8 cellular contexts compared by ENCODE assay signal in the genomic region with DNA sequence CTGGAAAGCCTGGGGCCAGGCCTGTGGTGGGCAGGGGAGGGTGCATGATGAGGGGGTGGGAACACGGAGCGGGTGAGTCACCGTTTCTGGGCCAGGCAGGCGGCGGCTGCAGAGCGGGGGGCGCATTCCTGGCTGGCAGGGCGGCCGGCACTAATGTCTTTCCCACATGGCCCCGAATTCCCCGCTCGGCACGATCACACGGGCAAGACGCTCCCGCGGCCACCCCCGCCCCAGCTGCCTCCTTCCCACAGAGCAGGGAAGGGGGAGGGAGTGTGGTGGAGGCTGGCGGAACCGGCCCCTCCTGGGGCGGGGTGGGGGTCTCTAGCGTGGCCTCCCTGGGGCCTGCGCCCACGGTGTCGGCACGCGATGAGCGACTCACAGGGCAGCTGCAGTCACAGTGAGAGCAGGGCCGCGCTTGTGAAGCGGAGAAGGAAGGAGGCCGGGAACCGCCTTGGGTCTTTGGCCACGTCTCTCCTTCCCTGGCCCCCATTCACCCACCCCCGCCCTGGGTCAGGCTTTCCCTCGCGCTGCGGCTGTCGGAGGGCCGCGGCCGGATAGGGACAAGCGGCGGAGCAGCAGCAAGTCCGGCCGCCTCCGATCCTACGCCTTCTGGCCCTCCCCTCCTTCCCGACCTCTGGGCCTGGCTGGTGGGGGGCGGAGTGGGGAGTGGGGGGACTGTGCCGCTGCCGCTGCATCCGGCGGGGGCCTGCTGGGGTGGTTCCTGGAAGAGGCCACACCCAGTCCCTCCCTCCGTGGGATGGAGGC. TPM values are rescaled to one million over a fixed set of nuclear protein-coding genes. Genes with fewer than 3 reads are reported as not detected.
A peak's percentile ranks its signal among the peaks of the same experiment; 100 is the strongest.
DNase-seq lines count a peak whose midpoint lies in the region; ATAC-seq, FAIRE-seq and TF ChIP-seq lines count a peak whose summit lies in the region.

No MANE protein-coding gene starts in this region.

- POLR2A ChIA-PET in Caco-2 (lab: Charles Lee): interaction anchor here (0.7 to 1.7 kb wide), 3 partner anchors 10 to 49 kb away, joined by 3 to 12 read pairs (median 4); a partner anchor contains a TSS

- peaks cover 37% of the 10 kb centered on the region for H3K36me3 Mint-ChIP-seq in Caco-2 (ENCODE audit: insufficient read depth, unreplicated experiment)
- H3K36me3 Mint-ChIP-seq in activated T-cell treated with anti-CD3 and anti-CD28 coated beads, Interleukin-2, amount 50 U/mL, for 4 hours (ENCODE audit: insufficient read depth): no peaks in the 10 kb centered on the region

- H3K4me1 ChIP-seq in Caco-2 (peaks cover 64% of the 10 kb centered on the region), neuron (ENCODE audit: insufficient read depth, low read length) (peaks cover 55% of the 10 kb centered on the region)

- H3K27me3 Mint-ChIP-seq in Caco-2 (ENCODE audit: insufficient read depth, unreplicated experiment): no peaks in the 10 kb centered on the region
- peaks cover 24% of the 10 kb centered on the region for H3K27me3 Mint-ChIP-seq in activated T-cell treated with anti-CD3 and anti-CD28 coated beads, Interleukin-2, amount 50 U/mL, for 4 hours (ENCODE audit: low read depth)

- peak overlapping the region; percentile 73 for H3K4me3 Mint-ChIP-seq in Caco-2 (ENCODE audit: unreplicated experiment)
- H3K4me3 Mint-ChIP-seq in activated T-cell treated with anti-CD3 and anti-CD28 coated beads, Interleukin-2, amount 50 U/mL, for 4 hours: peak overlapping the region; percentile 59

- intact Hi-C loops in Caco-2 (cut with micrococcal nuclease; ENCODE audit: unreplicated experiment): loop anchor here (1.0 kb wide), 1 partner anchor 14 kb away; no protein-coding TSS in a partner anchor

- CTCF ChIA-PET in Caco-2 (lab: Charles Lee): interaction anchor here (0.7 to 0.9 kb wide), 2 partner anchors 63 to 65 kb away, joined by 3 to 5 read pairs; no protein-coding TSS in a partner anchor

- ATAC-seq in activated T-cell treated with anti-CD3 and anti-CD28 coated beads, Interleukin-2, amount 50 U/mL, for 4 hours: peak; percentile 49 to 57
- no peak for ATAC-seq in GM18520 (IDR thresholded peaks at IDR 0.05; ENCODE audit: unreplicated experiment)

- H3K36me3 ChIP-seq in Caco-2 (ENCODE audit: control insufficient read depth, insufficient read depth, low read length): no peaks in the 10 kb centered on the region
- H3K36me3 ChIP-seq in neuron (ENCODE audit: insufficient read depth, low read length): no peaks in the 10 kb centered on the region

- peak overlapping the region; percentile 85 for H3K27ac Mint-ChIP-seq in Caco-2 (ENCODE audit: unreplicated experiment)

- peak; percentile 86 for FAIRE-seq in HTR-8/SVneo (lab: Jason Lieb, UNC)

- DNase-seq in Caco-2: peak; percentile 83 to 90
- peak; percentile 83 for DNase-seq in HTR-8/SVneo (ENCODE audit: insufficient read length, low spot score)
- DNase-seq in activated T-cell treated with anti-CD3 and anti-CD28 coated beads, Interleukin-2, amount 50 U/mL, for 4 hours: peak; percentile 30
- DNase-seq in foreskin fibroblast: peak; percentile 74 to 88
- no peak for DNase-seq in NCI-H1694 (lab: John Stamatoyannopoulos, UW)
- DNase-seq in foreskin melanocyte: no peak

- TSS peak; percentile 23 for BruUV-seq in Caco-2 (replicated peaks; lab: Mats Ljungman, UMichigan)

- H3K4me1 Mint-ChIP-seq in Caco-2 (ENCODE audit: low read depth, unreplicated experiment): peaks cover 14% of the 10 kb centered on the region
- H3K4me1 Mint-ChIP-seq in activated T-cell treated with anti-CD3 and anti-CD28 coated beads, Interleukin-2, amount 50 U/mL, for 4 hours (ENCODE audit: low read depth): peaks cover 21% of the 10 kb centered on the region

- TF ChIP-seq CTCF in Caco-2 (IDR thresholded peaks at IDR 0.05; ENCODE audit: insufficient read depth in 1 of 2, low read depth in 1 of 2, low read length in 1 of 2, severe bottlenecking in 1 of 2, unreplicated experiment in 1 of 2) (no peak), foreskin fibroblast (IDR thresholded peaks at IDR 0.05; ENCODE audit: low read depth, low read length) (no peak)

- no peaks in the 10 kb centered on the region for H3K9me3 Mint-ChIP-seq in Caco-2 (ENCODE audit: unreplicated experiment)
- H3K9me3 Mint-ChIP-seq in activated T-cell treated with anti-CD3 and anti-CD28 coated beads, Interleukin-2, amount 50 U/mL, for 4 hours: no peaks in the 10 kb centered on the region

- peak overlapping the region; percentile 53 for H3K4me3 ChIP-seq in Caco-2 (ENCODE audit: low read depth, low read length)
- H3K4me3 ChIP-seq in foreskin fibroblast (ENCODE audit: low read depth in 1 of 2, low read length in 2 of 2): peak overlapping the region; percentile 43 to 48
- peak overlapping the region; percentile 43 for H3K4me3 ChIP-seq in neuron (ENCODE audit: low read length)

- H2AFZ ChIP-seq in neuron (ENCODE audit: low read depth, low read length): peak overlapping the region; percentile 78

- H3K27me3 ChIP-seq in Caco-2 (replicated peaks; ENCODE audit: control insufficient read depth, insufficient read depth, low read length): no peaks in the 10 kb centered on the region
- H3K27me3 ChIP-seq in neuron (ENCODE audit: insufficient read depth, low read length): peaks cover 3% of the 10 kb centered on the region

- H3K9me3 ChIP-seq in Caco-2 (no peaks in the 10 kb centered on the region), neuron (ENCODE audit: low read length) (no peaks in the 10 kb centered on the region)

RNA-seq across cellular contexts. Expression of a gene that starts 48.9 kb away (rescaled TPM):
- total RNA-seq in Caco-2 (2022): 79.5 and 92.3 TPM in 2 replicates
- 1 to 10 TPM; 1.2 to 3.3 (median 1.4) TPM for total RNA-seq in activated T-cell treated with anti-CD3 and anti-CD28 coated beads, Interleukin-2, amount 50 U/mL, for 4 hours

Comparison
In these comparisons a context has a peak if more than half of its experiments do, and no peak if none do; other contexts are left out.
1. DNase-seq: peak in Caco-2 (2 of 2), HTR-8/SVneo (single experiment), activated T-cell treated with anti-CD3 and anti-CD28 coated beads, Interleukin-2, amount 50 U/mL, for 4 hours (single experiment) and foreskin fibroblast (2 of 2); none in NCI-H1694 (single experiment) and foreskin melanocyte (single experiment).
2. RNA of a gene that starts 48.9 kb away (total RNA-seq): 79.5 to 92.3 TPM in Caco-2; 1.2 to 3.3 TPM in activated T-cell treated with anti-CD3 and anti-CD28 coated beads, Interleukin-2, amount 50 U/mL, for 4 hours; every median in the first group is over 10 times any median in the second.
3. Peak in every context shown above with its lines, with median percentiles within 50 percentile points of each other: H3K4me3 ChIP-seq.